25 cellular contexts compared by ENCODE assay signal in the genomic region with DNA sequence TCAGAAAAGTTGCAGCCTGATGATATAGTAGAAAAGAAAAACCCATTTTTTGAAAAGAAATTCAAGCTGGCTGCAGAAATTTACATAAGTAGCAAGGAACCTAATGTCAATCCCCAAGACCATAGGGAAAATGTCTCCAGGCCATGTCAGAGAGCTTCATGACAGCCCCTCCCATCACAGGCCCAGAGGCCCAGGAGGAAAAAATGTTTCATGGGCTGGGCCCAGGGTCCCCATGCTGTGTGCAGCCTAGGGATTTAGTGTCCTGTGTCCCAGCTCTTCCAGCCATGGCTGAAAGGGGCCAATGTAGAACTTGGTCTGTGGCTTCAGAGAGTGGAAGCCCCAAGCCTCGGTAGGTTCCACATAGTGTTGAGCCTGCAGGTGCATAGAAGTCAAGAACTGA.
"Had no signal": no experiment of that assay in that cellular context is flagged by ENCODE, and none has a peak within 500 bp of the region (broad histone marks: within the 10 kb centered on the region; RNA-seq: fewer than 3 reads in every experiment).

No MANE protein-coding gene starts in this region.

- H3K4me1 ChIP-seq: colonic mucosa, esophagus squamous epithelium, gastrocnemius medialis, heart right ventricle, left lung, lower lobe of right lung had no signal

- ATAC-seq: esophagus mucosa; gastrocnemius medialis; heart right ventricle; left cardiac atrium; left lung; left ventricle myocardium superior; lower lobe of right lung; naive thymus-derived CD4-positive, alpha-beta T cell; natural killer cell had no signal

- H3K4me3 ChIP-seq: colonic mucosa, esophagus squamous epithelium, gastrocnemius medialis, heart right ventricle, left lung, lower lobe of right lung had no signal

- H3K27ac Mint-ChIP-seq: dendritic cell treated with granulocyte-macrophage colony-stimulating factor and Interleukin-4, amounts not matched to agents 40 ng/mL and 50 ng/mL, for 4 days; naive thymus-derived CD4-positive, alpha-beta T cell; natural killer cell had no signal

- H3K9me3 ChIP-seq: colonic mucosa, gastrocnemius medialis had no signal

- H3K36me3 ChIP-seq: colonic mucosa, esophagus squamous epithelium, gastrocnemius medialis, heart right ventricle, left lung, lower lobe of right lung had no signal

- H3K27ac ChIP-seq: colonic mucosa, epithelial cell of prostate, esophagus squamous epithelium, gastrocnemius medialis, heart right ventricle, left lung, lower lobe of right lung had no signal

- H3K36me3 Mint-ChIP-seq: natural killer cell had no signal

- FAIRE-seq: islet of Langerhans, keratinocyte had no signal

- H3K27me3 Mint-ChIP-seq: dendritic cell treated with granulocyte-macrophage colony-stimulating factor and Interleukin-4, amounts not matched to agents 40 ng/mL and 50 ng/mL, for 4 days; naive thymus-derived CD4-positive, alpha-beta T cell had no signal

- H3K4me3 Mint-ChIP-seq: dendritic cell treated with granulocyte-macrophage colony-stimulating factor and Interleukin-4, amounts not matched to agents 40 ng/mL and 50 ng/mL, for 4 days; naive thymus-derived CD4-positive, alpha-beta T cell; natural killer cell had no signal

- DNase-seq: colonic mucosa; cortex of kidney; effector memory CD4-positive, alpha-beta T cell; erythroblast; esophagus squamous epithelium; foreskin fibroblast; foreskin melanocyte; gastrocnemius medialis; glutamatergic neuron; head of caudate nucleus; heart right ventricle; hippocampal formation; left cardiac atrium; left lung; left ventricle myocardium superior; lower lobe of right lung; mesenchymal stem cell; midbrain; naive thymus-derived CD4-positive, alpha-beta T cell; natural killer cell had no signal

- H3K4me1 Mint-ChIP-seq: naive thymus-derived CD4-positive, alpha-beta T cell; natural killer cell had no signal

- H3K27me3 ChIP-seq: colonic mucosa, esophagus squamous epithelium, gastrocnemius medialis, heart right ventricle, left lung had no signal
